In genomic region chr15:65094294-65094995, GRCh38 we compare ENCODE assay signal across 20 cellular contexts. TPM values are rescaled to one million over a fixed set of nuclear protein-coding genes. Genes with fewer than 3 reads are reported as not detected.
DNase-seq lines count a peak whose midpoint lies in the region; ATAC-seq and TF ChIP-seq lines count a peak whose summit lies in the region.
"Had no signal": no experiment of that assay in that cellular context is flagged by ENCODE, and none has a peak within 500 bp of the region (broad histone marks: within the 10 kb centered on the region; RNA-seq: fewer than 3 reads in every experiment).

No MANE protein-coding gene starts in this region.

- H3K4me1 Mint-ChIP-seq in activated naive CD8-positive, alpha-beta T cell treated with anti-CD3 and anti-CD28 coated beads, Interleukin-2, amount 10 ng/mL, durations not matched to agents 7 days and 5 days = no peaks in the 10 kb centered on the region
- no peaks in the 10 kb centered on the region for H3K4me1 Mint-ChIP-seq in activated naive CD8-positive, alpha-beta T cell treated with anti-CD3 and anti-CD28 coated beads, Interleukin-2, amount 50 U/mL, for 24 hours
- H3K4me1 Mint-ChIP-seq: activated naive CD8-positive, alpha-beta T cell treated with anti-CD3 and anti-CD28 coated beads for 36 hours; stimulated activated memory B cell treated with anti-CD40 and anti-IgM and Interleukin-4, amounts not matched to agents 10 μg/mL and 1 μg/mL and 100 μg/mL, for 72 hours had no signal

- TF ChIP-seq POLR2A in right lobe of liver (IDR thresholded peaks at IDR 0.05) = peak; percentile 43
- TF ChIP-seq POLR2A in transverse colon (IDR thresholded peaks at IDR 0.05) = no peak

- no peak overlapping the region for H3K27ac Mint-ChIP-seq in activated naive CD8-positive, alpha-beta T cell treated with anti-CD3 and anti-CD28 coated beads, Interleukin-2, amount 10 ng/mL, durations not matched to agents 7 days and 5 days
- no peak overlapping the region for H3K27ac Mint-ChIP-seq in activated naive CD8-positive, alpha-beta T cell treated with anti-CD3 and anti-CD28 coated beads, Interleukin-2, amount 50 U/mL, for 24 hours
- H3K27ac Mint-ChIP-seq: activated CD4-positive, alpha-beta memory T cell treated with anti-CD3 and anti-CD28 coated beads for 36 hours; activated naive CD8-positive, alpha-beta T cell treated with anti-CD3 and anti-CD28 coated beads for 36 hours; stimulated activated memory B cell treated with anti-CD40 and anti-IgM and Interleukin-4, amounts not matched to agents 10 μg/mL and 1 μg/mL and 100 μg/mL, for 72 hours had no signal

- no peaks in the 10 kb centered on the region for H3K9me3 ChIP-seq in esophagus (ENCODE audit: control insufficient read depth in 2 of 2, insufficient read depth in 1 of 2, low read depth in 1 of 2, low read length in 1 of 2)
- H3K9me3 ChIP-seq in right lobe of liver = no peaks in the 10 kb centered on the region
- H3K9me3 ChIP-seq in transverse colon = no peaks in the 10 kb centered on the region
- H3K9me3 ChIP-seq: pancreas, upper lobe of left lung had no signal

- no peak for TF ChIP-seq CTCF in right lobe of liver (IDR thresholded peaks at IDR 0.05)
- TF ChIP-seq CTCF in transverse colon (IDR thresholded peaks at IDR 0.05) = no peak

- in situ Hi-C loops in transverse colon (cut with MboI; ENCODE audit: low pct_ligation_motif_present in 1 of 4, low pct_unique_long_range_greater_than_20kb in 1 of 4, low sequenced_read_pairs in 3 of 4) = loop anchor here in 2 of 4 donors (10.0 kb wide), 1 partner anchor 60 kb away; no protein-coding TSS in a partner anchor

- H3K4me3 ChIP-seq in esophagus (ENCODE audit: low read depth in 1 of 2, low read length in 2 of 2) = no peak overlapping the region
- H3K4me3 ChIP-seq in right lobe of liver = no peak overlapping the region
- H3K4me3 ChIP-seq in transverse colon = no peak overlapping the region
- H3K4me3 ChIP-seq: cardiac muscle cell, pancreas, upper lobe of left lung had no signal

- 73 to 74% methylated on average over 14 of the region's 14 CpGs for WGBS in esophagus, 2 donors
- WGBS in right lobe of liver (ENCODE audit: insufficient coverage, low coverage, low lambda C conversion rate, missing lambda C conversion rate) = 37% methylated on average over 7 of the region's 14 CpGs
- 89 to 90% methylated on average over 2 to 14 of the region's 14 CpGs for WGBS in transverse colon (ENCODE audit: low coverage in 1 of 2), 2 donors

- TF ChIP-seq EP300 in transverse colon (IDR thresholded peaks at IDR 0.05; ENCODE audit: low read depth) = peak; percentile 37

- no peak for ATAC-seq in activated naive CD8-positive, alpha-beta T cell treated with anti-CD3 and anti-CD28 coated beads, Interleukin-2, amount 10 ng/mL, durations not matched to agents 7 days and 5 days (ENCODE audit: low read depth)
- ATAC-seq in activated naive CD8-positive, alpha-beta T cell treated with anti-CD3 and anti-CD28 coated beads, Interleukin-2, amount 50 U/mL, for 24 hours = no peak
- peak; percentile 9 to 78 (median 58) for ATAC-seq in right lobe of liver
- ATAC-seq in HG02642 (IDR thresholded peaks at IDR 0.05; ENCODE audit: poor library complexity, unreplicated experiment) = no peak
- ATAC-seq in HG02763 (IDR thresholded peaks at IDR 0.05; ENCODE audit: unreplicated experiment) = no peak
- ATAC-seq: activated T-cell treated with anti-CD3 and anti-CD28 coated beads, Interleukin-2, amount 50 U/mL, for 4 hours; stimulated activated memory B cell treated with anti-CD40 and anti-IgM and Interleukin-4, amounts not matched to agents 10 μg/mL and 1 μg/mL and 100 μg/mL, for 72 hours had no signal

- peak; percentile 21 for DNase-seq in activated naive CD8-positive, alpha-beta T cell treated with anti-CD3 and anti-CD28 coated beads, Interleukin-2, amount 10 ng/mL, durations not matched to agents 7 days and 5 days
- no peak for DNase-seq in activated naive CD8-positive, alpha-beta T cell treated with anti-CD3 and anti-CD28 coated beads, Interleukin-2, amount 50 U/mL, for 24 hours
- DNase-seq in right lobe of liver (peak; percentile 49 to 88 (median 64)), transverse colon (peak; percentile 33), SKM-1 (lab: John Stamatoyannopoulos, UW; ENCODE audit: unreplicated experiment) (no peak)
- DNase-seq: activated CD4-positive, alpha-beta memory T cell treated with anti-CD3 and anti-CD28 coated beads for 36 hours; activated naive CD8-positive, alpha-beta T cell treated with anti-CD3 and anti-CD28 coated beads for 36 hours; activated T-cell treated with anti-CD3 and anti-CD28 coated beads, Interleukin-2, amount 50 U/mL, for 4 hours; DMS153; MV-4-11; NCI-H2029 treated with DMSO at 0.1 percent for 48 hours; upper lobe of left lung had no signal

- intact Hi-C loops in right lobe of liver (cut with DNase I) (no loop called here), transverse colon (cut with DNase I; ENCODE audit: low total_unique reads) (no loop called here)

- no peaks in the 10 kb centered on the region for H3K27me3 Mint-ChIP-seq in activated naive CD8-positive, alpha-beta T cell treated with anti-CD3 and anti-CD28 coated beads, Interleukin-2, amount 10 ng/mL, durations not matched to agents 7 days and 5 days
- no peaks in the 10 kb centered on the region for H3K27me3 Mint-ChIP-seq in activated naive CD8-positive, alpha-beta T cell treated with anti-CD3 and anti-CD28 coated beads, Interleukin-2, amount 50 U/mL, for 24 hours
- H3K27me3 Mint-ChIP-seq: activated CD4-positive, alpha-beta memory T cell treated with anti-CD3 and anti-CD28 coated beads for 36 hours; activated naive CD8-positive, alpha-beta T cell treated with anti-CD3 and anti-CD28 coated beads for 36 hours; stimulated activated memory B cell treated with anti-CD40 and anti-IgM and Interleukin-4, amounts not matched to agents 10 μg/mL and 1 μg/mL and 100 μg/mL, for 72 hours had no signal

- H3K27me3 ChIP-seq in esophagus (ENCODE audit: control insufficient read depth in 1 of 2, insufficient read depth in 2 of 2, low read length in 2 of 2) (no peaks in the 10 kb centered on the region), right lobe of liver (no peaks in the 10 kb centered on the region), transverse colon (no peaks in the 10 kb centered on the region)
- H3K27me3 ChIP-seq: cardiac muscle cell, pancreas, upper lobe of left lung had no signal

- H3K27ac ChIP-seq in esophagus (ENCODE audit: low read depth in 2 of 2, low read length in 1 of 2) (peak overlapping the region; percentile 2 to 70), right lobe of liver (peak overlapping the region in 1 of 3 donors; percentile 71), transverse colon (peak overlapping the region; percentile 10 to 78 (median 62))
- H3K27ac ChIP-seq: cardiac muscle cell, HL-60, pancreas had no signal

- POLR2A ChIA-PET in activated naive CD8-positive, alpha-beta T cell treated with anti-CD3 and anti-CD28 coated beads, Interleukin-2, amount 10 ng/mL, durations not matched to agents 7 days and 5 days (lab: Charles Lee) = interaction anchor here (0.5 kb wide), 1 partner anchor 110 kb away, joined by 3 read pairs; no protein-coding TSS in a partner anchor

- H3K9me3 Mint-ChIP-seq in activated naive CD8-positive, alpha-beta T cell treated with anti-CD3 and anti-CD28 coated beads, Interleukin-2, amount 10 ng/mL, durations not matched to agents 7 days and 5 days = no peaks in the 10 kb centered on the region
- no peaks in the 10 kb centered on the region for H3K9me3 Mint-ChIP-seq in activated naive CD8-positive, alpha-beta T cell treated with anti-CD3 and anti-CD28 coated beads, Interleukin-2, amount 50 U/mL, for 24 hours
- H3K9me3 Mint-ChIP-seq: activated CD4-positive, alpha-beta memory T cell treated with anti-CD3 and anti-CD28 coated beads for 36 hours; activated naive CD8-positive, alpha-beta T cell treated with anti-CD3 and anti-CD28 coated beads for 36 hours; activated T-cell treated with anti-CD3 and anti-CD28 coated beads, Interleukin-2, amount 50 U/mL, for 4 hours; stimulated activated memory B cell treated with anti-CD40 and anti-IgM and Interleukin-4, amounts not matched to agents 10 μg/mL and 1 μg/mL and 100 μg/mL, for 72 hours had no signal

- H3K36me3 Mint-ChIP-seq in activated naive CD8-positive, alpha-beta T cell treated with anti-CD3 and anti-CD28 coated beads, Interleukin-2, amount 10 ng/mL, durations not matched to agents 7 days and 5 days = peaks cover 3% of the 10 kb centered on the region
- H3K36me3 Mint-ChIP-seq in activated naive CD8-positive, alpha-beta T cell treated with anti-CD3 and anti-CD28 coated beads, Interleukin-2, amount 50 U/mL, for 24 hours (ENCODE audit: low read depth) = peaks cover 9% of the 10 kb centered on the region
- H3K36me3 Mint-ChIP-seq: activated naive CD8-positive, alpha-beta T cell treated with anti-CD3 and anti-CD28 coated beads for 36 hours had no signal

- H3K36me3 ChIP-seq in esophagus (ENCODE audit: control insufficient read depth in 2 of 2, insufficient read depth in 2 of 2, low read length in 1 of 2) (peaks cover 4 to 13% of the 10 kb centered on the region in 2 donors), right lobe of liver (peaks cover 0 to 18% (median 7%) of the 10 kb centered on the region in 4 donors), transverse colon (no peaks in the 10 kb centered on the region)

- H3K4me3 Mint-ChIP-seq in activated naive CD8-positive, alpha-beta T cell treated with anti-CD3 and anti-CD28 coated beads, Interleukin-2, amount 10 ng/mL, durations not matched to agents 7 days and 5 days = no peak overlapping the region
- no peak overlapping the region for H3K4me3 Mint-ChIP-seq in activated naive CD8-positive, alpha-beta T cell treated with anti-CD3 and anti-CD28 coated beads, Interleukin-2, amount 50 U/mL, for 24 hours
- H3K4me3 Mint-ChIP-seq: activated CD4-positive, alpha-beta memory T cell treated with anti-CD3 and anti-CD28 coated beads for 36 hours; activated naive CD8-positive, alpha-beta T cell treated with anti-CD3 and anti-CD28 coated beads for 36 hours; activated T-cell treated with anti-CD3 and anti-CD28 coated beads, Interleukin-2, amount 50 U/mL, for 4 hours; stimulated activated memory B cell treated with anti-CD40 and anti-IgM and Interleukin-4, amounts not matched to agents 10 μg/mL and 1 μg/mL and 100 μg/mL, for 72 hours had no signal

- peaks cover 4 to 16% of the 10 kb centered on the region in 2 donors for H3K4me1 ChIP-seq in esophagus (ENCODE audit: control insufficient read depth in 2 of 2, insufficient read depth in 2 of 2, low read length in 1 of 2)
- peaks cover 0 to 31% (median 13%) of the 10 kb centered on the region in 4 donors for H3K4me1 ChIP-seq in right lobe of liver
- H3K4me1 ChIP-seq in transverse colon = peaks cover 2 to 16% (median 14%) of the 10 kb centered on the region in 4 donors
- H3K4me1 ChIP-seq: pancreas had no signal

RNA-seq across cellular contexts. Expression of gene KBTBD13, which starts 17.9 kb away (rescaled TPM):
- total RNA-seq in activated naive CD8-positive, alpha-beta T cell treated with anti-CD3 and anti-CD28 coated beads, Interleukin-2, amount 10 ng/mL, durations not matched to agents 7 days and 5 days = not detected
- not detected for polyA plus RNA-seq in esophagus
- not detected for total RNA-seq in right lobe of liver
- not detected for total RNA-seq in transverse colon
- total RNA-seq: activated CD4-positive, alpha-beta memory T cell treated with anti-CD3 and anti-CD28 coated beads for 36 hours; activated naive CD8-positive, alpha-beta T cell treated with anti-CD3 and anti-CD28 coated beads for 36 hours; activated T-cell treated with anti-CD3 and anti-CD28 coated beads, Interleukin-2, amount 50 U/mL, for 4 hours; H4; pancreas; upper lobe of left lung had no signal
- polyA plus RNA-seq: pancreas had no signal

RNA-seq across cellular contexts. Expression of gene UBAP1L, which starts 20.6 kb away (rescaled TPM):
- total RNA-seq in activated naive CD8-positive, alpha-beta T cell treated with anti-CD3 and anti-CD28 coated beads, Interleukin-2, amount 10 ng/mL, durations not matched to agents 7 days and 5 days = 1 to 10 TPM; 6.1 to 7.2 TPM
- polyA plus RNA-seq in esophagus = 1 to 10 TPM in 1 of 2 donors, under 1 TPM in 1; 0.89 to 5.7 TPM
- total RNA-seq in right lobe of liver (1 to 10 TPM; 1.6 to 5.9 (median 3.0) TPM), transverse colon (1 to 10 TPM; 2.0 to 8.2 (median 4.4) TPM)

RNA-seq across cellular contexts. Expression of gene RASL12, which starts 26.7 kb away (rescaled TPM):
- total RNA-seq in activated naive CD8-positive, alpha-beta T cell treated with anti-CD3 and anti-CD28 coated beads, Interleukin-2, amount 10 ng/mL, durations not matched to agents 7 days and 5 days = not detected
- polyA plus RNA-seq in esophagus = 10 to 100 TPM in 1 of 2 donors, 1 to 10 TPM in 1; 2.6 to 10.9 TPM
- 1 to 10 TPM in 1 of 6 experiments, under 1 TPM in 5; 0.07 to 1.5 (median 0.24) TPM for total RNA-seq in right lobe of liver
- 10 to 100 TPM; 13.9 to 46.8 (median 16.4) TPM for total RNA-seq in transverse colon
- total RNA-seq: activated CD4-positive, alpha-beta memory T cell treated with anti-CD3 and anti-CD28 coated beads for 36 hours; activated naive CD8-positive, alpha-beta T cell treated with anti-CD3 and anti-CD28 coated beads for 36 hours; activated T-cell treated with anti-CD3 and anti-CD28 coated beads, Interleukin-2, amount 50 U/mL, for 4 hours had no signal

RNA-seq across cellular contexts. Expression of gene PDCD7, which starts 39.2 kb away (rescaled TPM):
- 10 to 100 TPM; 39.4 to 42.2 TPM for total RNA-seq in activated naive CD8-positive, alpha-beta T cell treated with anti-CD3 and anti-CD28 coated beads, Interleukin-2, amount 10 ng/mL, durations not matched to agents 7 days and 5 days
- 10 to 100 TPM; 11.9 to 17.8 TPM for polyA plus RNA-seq in esophagus
- total RNA-seq in right lobe of liver (10 to 100 TPM in 3 of 6 experiments, 1 to 10 TPM in 3; 6.3 to 12.2 (median 9.1) TPM), transverse colon (10 to 100 TPM; 12.4 to 22.1 (median 16.3) TPM)

RNA-seq across cellular contexts. Expression of gene SLC51B, which starts 49.3 kb away (rescaled TPM):
- not detected for total RNA-seq in activated naive CD8-positive, alpha-beta T cell treated with anti-CD3 and anti-CD28 coated beads, Interleukin-2, amount 10 ng/mL, durations not matched to agents 7 days and 5 days
- under 1 TPM; 0.08 to 0.12 TPM for polyA plus RNA-seq in esophagus
- total RNA-seq in right lobe of liver (10 to 100 TPM in 1 of 6 experiments, 1 to 10 TPM in 4, under 1 TPM in 1; 0.32 to 10.1 (median 2.7) TPM), transverse colon (100 to 1,000 TPM in 2 of 4 donors, 10 to 100 TPM in 1, 1 to 10 TPM in 1; 3.4 to 150 (median 121) TPM)
- total RNA-seq: activated CD4-positive, alpha-beta memory T cell treated with anti-CD3 and anti-CD28 coated beads for 36 hours; activated naive CD8-positive, alpha-beta T cell treated with anti-CD3 and anti-CD28 coated beads for 36 hours; activated T-cell treated with anti-CD3 and anti-CD28 coated beads, Interleukin-2, amount 50 U/mL, for 4 hours; cardiac muscle cell; H4 had no signal
- polyA plus RNA-seq: cardiac muscle cell had no signal

Comparison
In these comparisons a context has a peak if more than half of its experiments do, and no peak if none do; other contexts are left out.
1. DNase-seq: peak in activated naive CD8-positive, alpha-beta T cell treated with anti-CD3 and anti-CD28 coated beads, Interleukin-2, amount 10 ng/mL, durations not matched to agents 7 days and 5 days (single experiment), right lobe of liver (3 of 3) and transverse colon (single experiment); none in activated naive CD8-positive, alpha-beta T cell treated with anti-CD3 and anti-CD28 coated beads, Interleukin-2, amount 50 U/mL, for 24 hours (single experiment) and SKM-1 (single experiment).
2. ATAC-seq: peak in right lobe of liver (4 of 4); none in activated naive CD8-positive, alpha-beta T cell treated with anti-CD3 and anti-CD28 coated beads, Interleukin-2, amount 10 ng/mL, durations not matched to agents 7 days and 5 days (single experiment), activated naive CD8-positive, alpha-beta T cell treated with anti-CD3 and anti-CD28 coated beads, Interleukin-2, amount 50 U/mL, for 24 hours (single experiment), HG02642 (single experiment) and HG02763 (single experiment).
3. RNA of gene RASL12, which starts 26.7 kb away (total RNA-seq): 13.9 to 46.8 TPM in transverse colon; 0.07 to 1.5 TPM in right lobe of liver and not detected in activated naive CD8-positive, alpha-beta T cell treated with anti-CD3 and anti-CD28 coated beads, Interleukin-2, amount 10 ng/mL, durations not matched to agents 7 days and 5 days; every median in the first group is over 4 times any median in the second.